ENCODE assay signal across 8 cellular contexts in genomic region chr7:40133561-40134427, GRCh38. TPM values are rescaled to one million over a fixed set of nuclear protein-coding genes. Genes with fewer than 3 reads are reported as not detected.
DNase-seq lines count a peak whose midpoint lies in the region; ATAC-seq, FAIRE-seq and TF ChIP-seq lines count a peak whose summit lies in the region.

No MANE protein-coding gene starts in this region.

- TF ChIP-seq CTCF in DND-41 (IDR thresholded peaks at IDR 0.05; ENCODE audit: borderline replicate concordance, extremely low read depth, low read length, poor library complexity, severe bottlenecking) (no peak), GM20000 (IDR thresholded peaks at IDR 0.05; ENCODE audit: extremely low read depth, missing control alignments) (no peak), retinal pigment epithelial cell (conservative IDR thresholded peaks at IDR 0.05; ENCODE audit: low read depth, low read length) (no peak)

- peak overlapping the region; percentile 91 to 100 (median 98) for H3K4me3 Mint-ChIP-seq in IgD-negative memory B cell
- H3K4me3 Mint-ChIP-seq in activated naive CD8-positive, alpha-beta T cell, result peak overlapping the region; percentile 95

- H4K20me1 ChIP-seq in DND-41 (ENCODE audit: insufficient read depth, low read length), result peaks cover 19% of the 10 kb centered on the region; the same call in 1 of the 2 replicates

- H3K27me3 Mint-ChIP-seq in IgD-negative memory B cell, result no peaks in the 10 kb centered on the region
- H3K27me3 Mint-ChIP-seq in activated naive CD8-positive, alpha-beta T cell, result no peaks in the 10 kb centered on the region

- intact Hi-C loops in left cardiac atrium (cut with DNase I), result loop anchor here in 1 of 2 donors (5.0 kb wide), 1 partner anchor 236 kb away; no protein-coding TSS in a partner anchor

- no peak for FAIRE-seq in urothelium cell line (lab: Jason Lieb, UNC)

- H3K4me2 ChIP-seq in DND-41 (ENCODE audit: insufficient read depth, low read length), result peak overlapping the region; percentile 87

- H3K9ac ChIP-seq in DND-41 (ENCODE audit: low read depth, low read length), result peak overlapping the region; percentile 85

- H3K27ac Mint-ChIP-seq in IgD-negative memory B cell, result peak overlapping the region; percentile 84 to 99 (median 98)
- peak overlapping the region; percentile 93 for H3K27ac Mint-ChIP-seq in activated naive CD8-positive, alpha-beta T cell

- H3K79me2 ChIP-seq in DND-41 (ENCODE audit: insufficient read depth, low read length), result peaks cover 56% of the 10 kb centered on the region

- no peaks in the 10 kb centered on the region for H3K27me3 ChIP-seq in DND-41 (ENCODE audit: insufficient read depth, low read length, poor library complexity)

- no peak for DNase-seq in DND-41
- DNase-seq in GM20000 (ENCODE audit: low spot score), result peak; percentile 36
- DNase-seq in left cardiac atrium, result no peak
- DNase-seq in retinal pigment epithelial cell (ENCODE audit: low read depth), result no peak
- no peak for DNase-seq in DMS114 treated with DMSO at 0.1 percent for 48 hours (lab: John Stamatoyannopoulos, UW; ENCODE audit: unreplicated experiment)
- DNase-seq in urothelium cell line (ENCODE audit: low spot score), result no peak

- no peaks in the 10 kb centered on the region for H3K9me3 ChIP-seq in DND-41 (ENCODE audit: insufficient read depth, low read length, severe bottlenecking)

- peak overlapping the region; percentile 100 for H2AFZ ChIP-seq in DND-41 (ENCODE audit: low read depth, low read length)

- H3K9me3 Mint-ChIP-seq in IgD-negative memory B cell, result no peaks in the 10 kb centered on the region
- no peaks in the 10 kb centered on the region for H3K9me3 Mint-ChIP-seq in activated naive CD8-positive, alpha-beta T cell (ENCODE audit: low read depth)

- H3K4me1 Mint-ChIP-seq in IgD-negative memory B cell, result peaks cover 22 to 26% (median 23%) of the 10 kb centered on the region in 3 donors
- H3K4me1 Mint-ChIP-seq in activated naive CD8-positive, alpha-beta T cell (ENCODE audit: low read depth), result peaks cover 47% of the 10 kb centered on the region

- H3K36me3 ChIP-seq in DND-41 (ENCODE audit: insufficient read depth, low read length), result peaks cover 10% of the 10 kb centered on the region

- peaks cover 2% of the 10 kb centered on the region for H3K36me3 Mint-ChIP-seq in IgD-negative memory B cell
- H3K36me3 Mint-ChIP-seq in activated naive CD8-positive, alpha-beta T cell, result peaks cover 5% of the 10 kb centered on the region

- H3K4me1 ChIP-seq in DND-41 (ENCODE audit: insufficient read depth, low read length), result peaks cover 40% of the 10 kb centered on the region

- peak overlapping the region; percentile 93 to 98; a peak in 3 of 4 replicates for H3K4me3 ChIP-seq in DND-41 (ENCODE audit: low read depth in 1 of 2, low read length in 2 of 2)
- peak overlapping the region; percentile 95 for H3K4me3 ChIP-seq in retinal pigment epithelial cell (ENCODE audit: low read length)

- peak; percentile 74 for ATAC-seq in DND-41 (ENCODE audit: insufficient read depth, low read depth)
- peak; percentile 70 to 80 for ATAC-seq in left cardiac atrium

- peak overlapping the region; percentile 98 for H3K27ac ChIP-seq in DND-41 (ENCODE audit: low read length)

RNA-seq across cellular contexts. Expression of gene MPLKIP, which starts 0.6 kb away (rescaled TPM):
- polyA plus RNA-seq in IgD-negative memory B cell, result 65.2 TPM
- 10 to 100 TPM; 17.1 to 20.5 TPM for total RNA-seq in left cardiac atrium

RNA-seq across cellular contexts. Expression of gene SUGCT, which starts 1.0 kb away (rescaled TPM):
- 1.3 TPM for polyA plus RNA-seq in IgD-negative memory B cell
- 1 to 10 TPM; 4.1 to 4.4 TPM for total RNA-seq in left cardiac atrium
